In the genomic region with DNA sequence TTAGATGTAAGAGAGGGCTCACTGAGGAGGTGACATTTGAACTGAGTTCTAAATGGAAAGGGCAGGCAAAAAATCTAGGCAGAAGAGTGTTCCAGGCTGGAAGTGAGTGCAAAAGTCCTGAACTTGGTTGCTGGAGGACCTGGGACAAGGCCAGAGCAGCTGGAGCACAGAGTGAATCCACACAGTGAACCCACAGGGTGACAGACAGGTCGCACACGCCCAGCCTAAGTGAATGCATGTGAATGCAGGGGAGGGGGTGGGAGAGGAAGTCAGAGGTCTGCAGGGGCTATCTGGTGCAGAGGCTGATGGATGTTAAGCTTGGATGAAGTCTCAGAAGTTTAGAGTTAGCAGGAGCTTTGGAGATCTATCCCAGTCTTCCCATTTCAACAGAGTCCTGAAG, we compare ENCODE assay signal across 1 cellular context.
TF ChIP-seq lines count a peak whose summit lies in the region.

No MANE protein-coding gene starts in this region.

TF ChIP-seq in endothelial cell of umbilical vein, 7 proteins besides CTCF, POLR2A, EP300 and RAD21:
- no peak for TF ChIP-seq EZH2 (IDR thresholded peaks at IDR 0.05; ENCODE audit: borderline replicate concordance, low read depth, low read length, severe bottlenecking)
- TF ChIP-seq MAX (IDR thresholded peaks at IDR 0.05; ENCODE audit: insufficient read depth, insufficient read length), result no peak
- no peak for TF ChIP-seq FOS (IDR thresholded peaks at IDR 0.05; ENCODE audit: borderline replicate concordance, insufficient read depth, low read length)
- TF ChIP-seq MYC (IDR thresholded peaks at IDR 0.05; ENCODE audit: low read depth, low read length), result no peak
- TF ChIP-seq JUN (IDR thresholded peaks at IDR 0.05; ENCODE audit: borderline replicate concordance, insufficient read depth, insufficient read length, low read depth), result no peak
- TF ChIP-seq POLR2AphosphoS5 (IDR thresholded peaks at IDR 0.05; ENCODE audit: insufficient read depth, low read depth, low read length), result no peak
- no peak for TF ChIP-seq GATA2 (IDR thresholded peaks at IDR 0.05; ENCODE audit: insufficient read depth, insufficient read length, low read depth, low read length)
